In the genomic region with DNA sequence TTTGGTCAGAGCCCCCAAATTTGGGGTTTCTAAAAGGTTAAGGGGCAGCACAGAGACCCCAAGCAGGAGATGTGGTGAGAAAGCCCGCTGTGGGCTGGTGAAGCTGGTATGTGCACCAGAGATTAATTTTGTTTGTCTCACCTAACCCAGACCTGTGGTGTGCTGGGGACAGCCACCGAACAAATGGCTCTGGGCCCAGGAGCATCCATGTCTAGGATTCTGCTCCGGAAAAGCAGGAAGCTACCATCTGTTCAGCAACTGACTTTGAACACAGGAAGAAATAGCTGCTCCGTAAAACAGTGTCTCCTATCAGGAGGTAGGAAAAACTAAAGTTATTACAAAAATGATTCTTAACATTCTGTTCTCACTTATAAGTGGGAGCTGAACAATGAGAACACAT, we compare ENCODE assay signal across 1 cellular context.
TF ChIP-seq lines count a peak whose summit lies in the region.

No MANE protein-coding gene starts in this region.

TF ChIP-seq in IMR-90, 13 proteins besides CTCF, POLR2A, EP300 and RAD21:
- TF ChIP-seq SMC3 (IDR thresholded peaks at IDR 0.05; ENCODE audit: low read depth, low read length) (no peak), RFX5 (IDR thresholded peaks at IDR 0.05; ENCODE audit: low read depth, low read length) (no peak), CHD1 (IDR thresholded peaks at IDR 0.05; ENCODE audit: low read depth, low read length) (no peak), MAZ (IDR thresholded peaks at IDR 0.05; ENCODE audit: borderline replicate concordance, low read depth, low read length) (no peak), FOS (IDR thresholded peaks at IDR 0.05; ENCODE audit: low read depth, low read length) (no peak), MXI1 (IDR thresholded peaks at IDR 0.05; ENCODE audit: borderline replicate concordance, low read depth, low read length) (no peak), BHLHE40 (IDR thresholded peaks at IDR 0.05; ENCODE audit: low read depth, low read length) (no peak), NFE2L2 (IDR thresholded peaks at IDR 0.05; ENCODE audit: low read depth, low read length) (no peak), CEBPB (IDR thresholded peaks at IDR 0.05; ENCODE audit: low read depth, low read length) (no peak), MAFK (IDR thresholded peaks at IDR 0.05; ENCODE audit: low read depth, low read length) (no peak), RCOR1 (IDR thresholded peaks at IDR 0.05; ENCODE audit: insufficient replicate concordance, low read length) (no peak), ELK1 (IDR thresholded peaks at IDR 0.05; ENCODE audit: borderline replicate concordance, low read depth, low read length) (no peak)
- TF ChIP-seq, protein P1, sequence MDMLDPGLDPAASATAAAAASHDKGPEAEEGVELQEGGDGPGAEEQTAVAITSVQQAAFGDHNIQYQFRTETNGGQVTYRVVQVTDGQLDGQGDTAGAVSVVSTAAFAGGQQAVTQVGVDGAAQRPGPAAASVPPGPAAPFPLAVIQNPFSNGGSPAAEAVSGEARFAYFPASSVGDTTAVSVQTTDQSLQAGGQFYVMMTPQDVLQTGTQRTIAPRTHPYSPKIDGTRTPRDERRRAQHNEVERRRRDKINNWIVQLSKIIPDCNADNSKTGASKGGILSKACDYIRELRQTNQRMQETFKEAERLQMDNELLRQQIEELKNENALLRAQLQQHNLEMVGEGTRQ (IDR thresholded peaks at IDR 0.05; ENCODE audit: low read depth, low read length): no peak
